1 cellular context compared by ENCODE assay signal in genomic region chr18:80029690-80030089, GRCh38.
TF ChIP-seq lines count a peak whose summit lies in the region.

No MANE protein-coding gene starts in this region.

TF ChIP-seq in K562, 482 proteins besides CTCF, POLR2A, EP300 and RAD21:
- no peak for TF ChIP-seq LEF1 (IDR thresholded peaks at IDR 0.05)
- TF ChIP-seq TCF3 (CRISPR knock-in tag; IDR thresholded peaks at IDR 0.05) = peak; percentile 36
- TF ChIP-seq TCFL5 (CRISPR knock-in tag; conservative IDR thresholded peaks at IDR 0.05) = no peak
- TF ChIP-seq EWSR1 (IDR thresholded peaks at IDR 0.05; ENCODE audit: borderline replicate concordance, low read depth, partially characterized antibody) = no peak
- no peak for TF ChIP-seq RBFOX2 (IDR thresholded peaks at IDR 0.05; ENCODE audit: low read depth, low read length)
- peak; percentile 65 for TF ChIP-seq CEBPB (tag; IDR thresholded peaks at IDR 0.05)
- TF ChIP-seq SOX6 (IDR thresholded peaks at IDR 0.05) = peak; percentile 19; the same call in 1 of the 2 replicates
- no peak for TF ChIP-seq TGIF2 (CRISPR knock-in tag; IDR thresholded peaks at IDR 0.05)
- no peak for TF ChIP-seq PRPF4 (IDR thresholded peaks at IDR 0.05; ENCODE audit: insufficient read depth, low read depth, low read length, poor library complexity, severe bottlenecking)
- TF ChIP-seq CBFA2T3 (IDR thresholded peaks at IDR 0.05) = peak; percentile 67
- TF ChIP-seq KLF16 (IDR thresholded peaks at IDR 0.05) = 0 out of 2 replicates have a peak, but pooled peaks have one; percentile 17
- no peak for TF ChIP-seq TBL1XR1 (IDR thresholded peaks at IDR 0.05; ENCODE audit: low read length in 2 of 2)
- peak; percentile 50; the same call in 1 of the 2 replicates for TF ChIP-seq SMARCA4 (IDR thresholded peaks at IDR 0.05)
- no peak for TF ChIP-seq CEBPZ (IDR thresholded peaks at IDR 0.05; ENCODE audit: borderline replicate concordance, low read depth, low read length)
- peak; percentile 53; the same call in 1 of the 2 replicates for TF ChIP-seq FOXJ2 (tag; IDR thresholded peaks at IDR 0.05)
- peak; percentile 48; the same call in 1 of the 2 replicates for TF ChIP-seq CBFA2T2 (conservative IDR thresholded peaks at IDR 0.05)
- 0 out of 2 replicates have a peak, but pooled peaks have one; percentile 29 for TF ChIP-seq ZNF766 (CRISPR knock-in tag; conservative IDR thresholded peaks at IDR 0.05)
- TF ChIP-seq TAL1 (IDR thresholded peaks at IDR 0.05) = peak; percentile 79
- TF ChIP-seq CCNT2 (IDR thresholded peaks at IDR 0.05; ENCODE audit: borderline replicate concordance, extremely low read depth, insufficient read length, low read depth, low read length) = peak; percentile 49
- TF ChIP-seq ZNF511 (CRISPR knock-in tag; IDR thresholded peaks at IDR 0.05) = no peak
- TF ChIP-seq TEAD1 (CRISPR knock-in tag; IDR thresholded peaks at IDR 0.05) = peak in 1 of 2 experiments; percentile 90; a peak in 2 of 4 replicates
- peak; percentile 84 for TF ChIP-seq TEAD4 (IDR thresholded peaks at IDR 0.05; ENCODE audit: low read length)
- no peak for TF ChIP-seq TEAD4 (CRISPR knock-in tag; IDR thresholded peaks at IDR 0.05; ENCODE audit: borderline replicate concordance)
- peak; percentile 28; the same call in 1 of the 2 replicates for TF ChIP-seq MTA2 (IDR thresholded peaks at IDR 0.05; ENCODE audit: low read depth)
- TF ChIP-seq PTRF (tag; IDR thresholded peaks at IDR 0.05) = no peak
- peak; percentile 77 for TF ChIP-seq ARID1B (IDR thresholded peaks at IDR 0.05)
- 0 out of 2 replicates have a peak, but pooled peaks have one; percentile 28 for TF ChIP-seq SMARCE1 (IDR thresholded peaks at IDR 0.05)
- peak; percentile 24; the same call in 1 of the 2 replicates for TF ChIP-seq FOXM1 (IDR thresholded peaks at IDR 0.05; ENCODE audit: low read depth)
- no peak for TF ChIP-seq FOXM1 (CRISPR knock-in tag; IDR thresholded peaks at IDR 0.05; ENCODE audit: low read depth)
